In the genomic region with DNA sequence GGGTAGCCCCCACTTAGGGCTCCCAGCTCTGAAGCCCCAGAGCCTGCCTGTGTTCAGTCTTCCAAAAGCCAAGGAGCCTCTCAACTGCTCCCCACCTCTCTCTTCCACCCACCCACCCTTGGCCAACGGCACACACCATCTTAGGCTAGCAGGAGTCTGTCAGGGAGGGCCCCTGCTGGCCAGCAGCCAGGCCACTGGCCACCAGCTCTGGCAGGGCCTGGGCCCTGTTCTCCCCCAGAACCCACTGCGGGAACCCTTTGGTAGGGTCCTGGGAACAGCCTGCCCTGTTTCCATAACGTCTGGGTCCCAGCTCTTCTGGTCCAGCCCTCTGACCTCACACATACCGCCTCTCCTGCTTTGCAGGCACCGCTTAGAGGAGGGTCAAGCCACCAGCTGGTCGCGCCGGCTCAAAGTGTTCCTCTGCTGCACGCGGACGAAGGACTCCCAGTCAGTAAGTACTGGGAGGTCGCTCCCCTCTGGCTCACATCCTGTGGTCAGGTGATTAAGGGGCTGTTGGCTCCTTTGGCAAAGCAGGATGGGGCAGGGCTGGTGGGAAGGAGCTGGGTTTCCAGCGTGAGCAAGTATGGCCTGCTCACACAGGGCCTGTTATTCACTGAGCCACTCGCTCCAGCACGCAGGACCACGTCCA, we compare ENCODE assay signal across 18 cellular contexts. TPM values are rescaled to one million over a fixed set of nuclear protein-coding genes. Genes with fewer than 3 reads are reported as not detected.
DNase-seq lines count a peak whose midpoint lies in the region; ATAC-seq, FAIRE-seq and TF ChIP-seq lines count a peak whose summit lies in the region.
"Had no signal": no experiment of that assay in that cellular context is flagged by ENCODE, and none has a peak within 500 bp of the region (broad histone marks: within the 10 kb centered on the region; RNA-seq: fewer than 3 reads in every experiment).

No MANE protein-coding gene starts in this region.

- H3K4me3 ChIP-seq in endothelial cell of umbilical vein (replicated peaks in 1 of 3; ENCODE audit: insufficient read depth in 1 of 3, low read depth in 1 of 3, low read length in 3 of 3) (no peak overlapping the region), esophagus muscularis mucosa (no peak overlapping the region)

- H3K27ac ChIP-seq in angular gyrus (ENCODE audit: low read depth, low read length) (peak overlapping the region; percentile 72), endothelial cell of umbilical vein (ENCODE audit: insufficient read depth, low read depth, low read length) (no peak overlapping the region), esophagus muscularis mucosa (replicated peaks in 1 of 4) (no peak overlapping the region)

- H2AFZ ChIP-seq in endothelial cell of umbilical vein (ENCODE audit: low read depth, low read length) = no peak overlapping the region

- FAIRE-seq in endothelial cell of umbilical vein (lab: Jason Lieb, UNC) = no peak
- FAIRE-seq: GM12891 had no signal

- TF ChIP-seq EP300 in esophagus muscularis mucosa (IDR thresholded peaks at IDR 0.05) = no peak

- H3K9me3 ChIP-seq in endothelial cell of umbilical vein (replicated peaks; ENCODE audit: control insufficient read depth, insufficient read depth, low read length) = no peaks in the 10 kb centered on the region
- no peaks in the 10 kb centered on the region for H3K9me3 ChIP-seq in esophagus muscularis mucosa

- no peak overlapping the region for H3K4me2 ChIP-seq in endothelial cell of umbilical vein (ENCODE audit: insufficient read depth, low read length)

- no peaks in the 10 kb centered on the region for H3K9me1 ChIP-seq in endothelial cell of umbilical vein (replicated peaks; ENCODE audit: control insufficient read depth, extremely low read depth, insufficient read depth, low read length)

- H3K36me3 ChIP-seq in endothelial cell of umbilical vein (ENCODE audit: control insufficient read depth in 2 of 2, extremely low read depth in 1 of 2, insufficient read depth in 2 of 2, low read length in 2 of 2) = no peaks in the 10 kb centered on the region
- H3K36me3 ChIP-seq in esophagus muscularis mucosa = peaks cover 0 to 71% (median 30%) of the 10 kb centered on the region in 4 donors

- dilution Hi-C loops in endothelial cell of umbilical vein (cut with MboI; ENCODE audit: extremely low pct_ligation_motif_present, low sequenced_read_pairs) = no loop called here

- H4K20me1 ChIP-seq in endothelial cell of umbilical vein (replicated peaks; ENCODE audit: control insufficient read depth, extremely low read depth, insufficient read depth, low read length) = no peaks in the 10 kb centered on the region

- no peaks in the 10 kb centered on the region for H3K79me2 ChIP-seq in endothelial cell of umbilical vein (ENCODE audit: control insufficient read depth, insufficient read depth, low read length)

- CTCF ChIA-PET in endothelial cell of umbilical vein (lab: Charles Lee) = interaction anchor here (0.7 kb wide), 1 partner anchor 30 kb away, joined by 3 read pairs; no protein-coding TSS in a partner anchor

- TF ChIP-seq POLR2A in endothelial cell of umbilical vein (IDR thresholded peaks at IDR 0.05; ENCODE audit: low read depth, low read length) (no peak), esophagus muscularis mucosa (IDR thresholded peaks at IDR 0.05; ENCODE audit: low read depth) (no peak)

- POLR2A ChIA-PET in endothelial cell of umbilical vein (lab: Charles Lee) = no interaction called here

- intact Hi-C loops in endothelial cell of umbilical vein (cut with micrococcal nuclease) (no loop called here), esophagus muscularis mucosa (cut with DNase I) (no loop called here)

- DNase-seq in HT1080 (ENCODE audit: low read depth) = peak; percentile 86
- peak; percentile 16 for DNase-seq in endothelial cell of umbilical vein (ENCODE audit: low read depth, low spot score)
- peak; percentile 58 for DNase-seq in renal cortical epithelial cell (ENCODE audit: low read depth)
- no peak for DNase-seq in NCI-H1092 (lab: John Stamatoyannopoulos, UW)
- DNase-seq in GF-D8 (lab: John Stamatoyannopoulos, UW) = no peak
- DNase-seq in esophagus muscularis mucosa (ENCODE audit: extremely low spot score) = no peak
- DNase-seq: activated CD4-positive, CD25-positive, alpha-beta regulatory T cell treated with anti-CD3 and anti-CD28 coated beads, Interleukin-2, amount 50 U/mL, for 72 hours; activated gamma-delta T cell; anterior cingulate cortex; GDM1; left colon; NCI-H1930; NCI-H510A; nucleus accumbens; SHP77 treated with DMSO at 0.1 percent for 48 hours had no signal

- H3K9ac ChIP-seq in endothelial cell of umbilical vein (replicated peaks; ENCODE audit: extremely low read depth, insufficient read depth, low read length) = no peak overlapping the region

- no peaks in the 10 kb centered on the region for H3K27me3 ChIP-seq in endothelial cell of umbilical vein (ENCODE audit: control insufficient read depth in 2 of 2, insufficient read depth in 2 of 2, low read length in 2 of 2)
- H3K27me3 ChIP-seq in esophagus muscularis mucosa = no peaks in the 10 kb centered on the region

- no TSS peak for BruUV-seq in endothelial cell of umbilical vein (replicated peaks; lab: Mats Ljungman, UMichigan)

- no peaks in the 10 kb centered on the region for H3K4me1 ChIP-seq in endothelial cell of umbilical vein (ENCODE audit: control insufficient read depth, extremely low read depth, insufficient read depth, low read length)
- peaks cover 0 to 32% (median 13%) of the 10 kb centered on the region in 4 donors for H3K4me1 ChIP-seq in esophagus muscularis mucosa

- TF ChIP-seq CTCF in endothelial cell of umbilical vein (IDR thresholded peaks at IDR 0.05; ENCODE audit: extremely low read depth in 1 of 2, insufficient read depth in 1 of 2, low read depth in 1 of 2, low read length in 2 of 2) = no peak
- TF ChIP-seq CTCF in esophagus muscularis mucosa (IDR thresholded peaks at IDR 0.05) = no peak

- ATAC-seq in HG03025 (IDR thresholded peaks at IDR 0.05; ENCODE audit: low FRiP score, unreplicated experiment) = no peak
- ATAC-seq: left colon had no signal

- 74% methylated on average over 15 of the region's 16 CpGs for WGBS in esophagus muscularis mucosa

TF ChIP-seq in endothelial cell of umbilical vein, 7 proteins besides CTCF, POLR2A, EP300 and RAD21:
- no peak for TF ChIP-seq EZH2 (IDR thresholded peaks at IDR 0.05; ENCODE audit: borderline replicate concordance, low read depth, low read length, severe bottlenecking)
- no peak for TF ChIP-seq MYC (IDR thresholded peaks at IDR 0.05; ENCODE audit: low read depth, low read length)
- no peak for TF ChIP-seq JUN (IDR thresholded peaks at IDR 0.05; ENCODE audit: borderline replicate concordance, insufficient read depth, insufficient read length, low read depth)
- no peak for TF ChIP-seq POLR2AphosphoS5 (IDR thresholded peaks at IDR 0.05; ENCODE audit: insufficient read depth, low read depth, low read length)
- TF ChIP-seq, protein P1, sequence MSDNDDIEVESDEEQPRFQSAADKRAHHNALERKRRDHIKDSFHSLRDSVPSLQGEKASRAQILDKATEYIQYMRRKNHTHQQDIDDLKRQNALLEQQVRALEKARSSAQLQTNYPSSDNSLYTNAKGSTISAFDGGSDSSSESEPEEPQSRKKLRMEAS (IDR thresholded peaks at IDR 0.05; ENCODE audit: insufficient read depth, insufficient read length) = no peak
- TF ChIP-seq GATA2 (IDR thresholded peaks at IDR 0.05; ENCODE audit: insufficient read depth, insufficient read length, low read depth, low read length) = no peak
- no peak for TF ChIP-seq FOS (IDR thresholded peaks at IDR 0.05; ENCODE audit: borderline replicate concordance, insufficient read depth, low read length)
TF ChIP-seq in endothelial cell of umbilical vein: peak in this region for 0.

RNA-seq across cellular contexts. Expression of a gene that starts 26.7 kb away (rescaled TPM):
- 2.8 and 2.9 TPM in 2 replicates for total RNA-seq in HT1080 (2014; rRNA removed; shearing (Covaris generic))
- 11.5 and 12.3 TPM in 2 replicates for polyA plus RNA-seq in HT1080 (2015; cell fraction: cytosol; rRNA removed)
- 22.4 and 23.6 TPM in 2 replicates for polyA plus RNA-seq in HT1080 (2015; cell fraction: nucleus; rRNA removed)
- 0.82 and 1.8 TPM in 2 replicates for total RNA-seq in endothelial cell of umbilical vein
- polyA plus RNA-seq in endothelial cell of umbilical vein = 0.98 and 1.1 TPM in 2 replicates
- polyA plus RNA-seq in endothelial cell of umbilical vein (2011; cell fraction: cytosol; rRNA removed) = 0.49 and 0.62 TPM in 2 replicates
- polyA plus RNA-seq in endothelial cell of umbilical vein (2011; cell fraction: nucleus; rRNA removed) = 1.5 and 2.2 TPM in 2 replicates
- polyA plus RNA-seq in endothelial cell of umbilical vein (2012) = 0.72 and 2.0 TPM in 2 replicates
- 1.3 and 1.5 TPM in 2 replicates for polyA minus RNA-seq in endothelial cell of umbilical vein
- polyA minus RNA-seq in endothelial cell of umbilical vein (2011; cell fraction: cytosol; rRNA and poly(A)+ RNA removed) = 0.31 TPM
- 0.63 and 1.0 TPM in 2 replicates for polyA minus RNA-seq in endothelial cell of umbilical vein (2011; cell fraction: nucleus; rRNA and poly(A)+ RNA removed)
- total RNA-seq in renal cortical epithelial cell = 4.2 and 20.0 TPM in 2 replicates
- total RNA-seq in esophagus muscularis mucosa = under 1 TPM; under 0.01 to 0.71 (median 0.40) TPM

RNA-seq across cellular contexts. Expression of a gene that starts 45.6 kb away (rescaled TPM):
- total RNA-seq in HT1080 (2014; rRNA removed; shearing (Covaris generic)) = 3.7 and 6.2 TPM in 2 replicates
- 5.3 and 5.9 TPM in 2 replicates for polyA plus RNA-seq in HT1080 (2015; cell fraction: cytosol; rRNA removed)
- polyA plus RNA-seq in HT1080 (2015; cell fraction: nucleus; rRNA removed) = 9.5 and 10.1 TPM in 2 replicates
- 3.5 and 4.7 TPM in 2 replicates for total RNA-seq in endothelial cell of umbilical vein
- polyA plus RNA-seq in endothelial cell of umbilical vein = 2.5 and 2.9 TPM in 2 replicates
- polyA plus RNA-seq in endothelial cell of umbilical vein (2011; cell fraction: cytosol; rRNA removed) = 2.1 and 2.6 TPM in 2 replicates
- 3.7 and 4.6 TPM in 2 replicates for polyA plus RNA-seq in endothelial cell of umbilical vein (2011; cell fraction: nucleus; rRNA removed)
- 3.1 and 3.7 TPM in 2 replicates for polyA plus RNA-seq in endothelial cell of umbilical vein (2012)
- 3.9 and 4.6 TPM in 2 replicates for polyA minus RNA-seq in endothelial cell of umbilical vein
- polyA minus RNA-seq in endothelial cell of umbilical vein (2011; cell fraction: cytosol; rRNA and poly(A)+ RNA removed) = 1.7 TPM
- 2.9 and 4.1 TPM in 2 replicates for polyA minus RNA-seq in endothelial cell of umbilical vein (2011; cell fraction: nucleus; rRNA and poly(A)+ RNA removed)
- total RNA-seq in renal cortical epithelial cell = 1.7 and 6.8 TPM in 2 replicates
- 1 to 10 TPM; 1.5 to 4.9 (median 3.8) TPM for total RNA-seq in esophagus muscularis mucosa

Comparison
In these comparisons a context has a peak if more than half of its experiments do, and no peak if none do; other contexts are left out.
1. DNase-seq: peak in HT1080 (single experiment), endothelial cell of umbilical vein (single experiment) and renal cortical epithelial cell (single experiment); none in NCI-H1092 (single experiment), GF-D8 (single experiment) and esophagus muscularis mucosa (single experiment).